24 cellular contexts compared by ENCODE assay signal in the genomic region with DNA sequence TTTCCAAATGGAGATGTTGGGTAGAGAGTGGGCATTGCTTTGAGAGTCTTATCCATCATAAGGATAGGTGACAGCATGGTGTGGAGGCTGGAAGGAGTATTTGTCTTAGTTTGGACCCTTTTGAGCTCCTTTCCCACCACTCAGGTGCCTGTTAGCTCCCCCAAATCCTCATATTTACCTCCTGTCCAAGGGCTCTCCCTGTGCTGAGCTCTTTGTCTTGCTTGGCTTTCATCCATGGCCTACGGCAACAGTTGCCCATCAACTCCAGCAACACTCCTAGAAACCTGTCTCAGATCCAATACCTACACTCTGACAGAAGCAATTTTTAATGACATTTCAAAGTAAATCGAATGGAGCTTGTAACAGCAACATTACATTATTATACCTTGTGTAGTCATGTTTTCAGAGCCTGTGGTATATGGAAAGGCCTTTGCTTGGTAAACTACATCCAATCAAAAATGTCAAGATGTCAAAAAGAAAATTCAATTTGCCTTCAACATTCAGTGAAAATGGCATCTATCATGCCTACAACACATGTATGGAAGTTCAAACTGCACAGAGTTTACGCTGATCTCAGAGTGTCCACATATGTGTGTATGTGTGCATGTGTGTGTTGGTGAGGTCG.
"Had no signal": no experiment of that assay in that cellular context is flagged by ENCODE, and none has a peak within 500 bp of the region (broad histone marks: within the 10 kb centered on the region; RNA-seq: fewer than 3 reads in every experiment).

No MANE protein-coding gene starts in this region.

- ATAC-seq: effector memory CD8-positive, alpha-beta T cell; esophagus mucosa; foreskin keratinocyte; gastroesophageal sphincter; heart left ventricle; left ventricle myocardium superior; lower lobe of right lung had no signal

- H3K4me3 ChIP-seq: colonic mucosa, gastroesophageal sphincter, heart left ventricle, hepatocyte, left lung, lower lobe of right lung had no signal

- H3K9me3 ChIP-seq: colonic mucosa, gastroesophageal sphincter, heart left ventricle, left lung, lower lobe of right lung had no signal

- H3K36me3 ChIP-seq: colonic mucosa, gastroesophageal sphincter, heart left ventricle, left lung, lower lobe of right lung had no signal

- FAIRE-seq: endometrium, frontal cortex, kidney had no signal

- H2AFZ ChIP-seq: hepatocyte had no signal

- H3K27me3 ChIP-seq: colonic mucosa, foreskin keratinocyte, gastroesophageal sphincter, heart left ventricle, hepatocyte, left lung had no signal

- H3K27ac ChIP-seq: colonic mucosa, epithelial cell of prostate, foreskin keratinocyte, gastroesophageal sphincter, heart left ventricle, hepatocyte, left lung, lower lobe of right lung had no signal

- H3K4me2 ChIP-seq: hepatocyte had no signal

- DNase-seq: colonic mucosa; cortex of kidney; effector CD8-positive, alpha-beta T cell; effector memory CD8-positive, alpha-beta T cell; endodermal cell; erythroblast; foreskin keratinocyte; heart left ventricle; hypothalamus; immature natural killer cell; islet precursor cell; kidney; kidney glomerular epithelial cell; left lung; left ventricle myocardium superior; lower lobe of right lung; mesenchymal stem cell; midbrain had no signal

- H3K4me1 ChIP-seq: colonic mucosa, foreskin keratinocyte, gastroesophageal sphincter, heart left ventricle, left lung, lower lobe of right lung had no signal

- H3K79me2 ChIP-seq: hepatocyte had no signal
